Comparison of ENCODE assay signal across 1 cellular context in the genomic region with DNA sequence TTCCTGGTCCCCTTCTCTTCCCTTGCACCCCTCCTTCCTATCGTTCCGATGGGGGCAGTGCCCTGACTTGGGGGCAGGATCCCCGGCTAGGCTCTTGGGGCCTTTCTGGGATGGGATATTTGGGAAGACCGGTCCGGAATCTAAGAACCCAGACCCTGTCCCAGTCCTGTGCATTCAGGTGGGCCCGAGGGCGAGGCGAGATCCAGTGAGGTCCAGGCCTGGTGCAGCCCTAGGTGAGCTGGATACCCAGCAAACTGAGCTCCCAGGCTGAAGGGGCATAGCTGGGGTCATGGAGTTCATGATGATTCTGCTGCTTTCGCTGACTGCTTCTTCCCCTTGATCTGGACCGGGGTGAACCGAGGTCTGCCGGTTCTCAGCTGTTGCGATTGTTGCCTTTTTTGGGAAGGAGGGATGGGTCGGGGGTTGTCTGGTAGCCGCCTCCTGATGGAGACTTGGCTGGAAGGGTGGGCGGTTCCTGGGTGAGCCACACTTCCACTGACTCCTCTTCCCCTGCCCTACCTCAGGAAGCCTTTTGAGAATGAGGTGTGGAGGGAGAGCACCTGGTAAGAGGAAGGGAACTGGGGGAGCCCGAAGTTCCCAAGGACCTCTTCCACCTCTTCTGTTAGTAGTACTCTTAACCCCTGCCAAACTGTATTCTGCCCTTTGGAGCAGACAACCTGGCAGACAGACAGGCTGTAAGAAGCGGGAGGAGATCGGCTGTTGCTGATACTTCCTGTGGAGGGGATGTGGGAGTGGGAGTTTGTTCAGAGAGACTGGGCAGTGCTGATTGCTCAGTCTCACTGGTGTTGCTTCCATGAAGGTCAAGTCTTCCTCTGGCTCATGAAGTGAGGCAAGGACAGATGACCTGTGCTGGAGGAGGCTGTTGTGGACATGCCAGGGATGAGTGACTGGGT.
TF ChIP-seq lines count a peak whose summit lies in the region.

No MANE protein-coding gene starts in this region.

TF ChIP-seq in HepG2, 621 proteins besides CTCF, POLR2A, EP300 and RAD21 (continued from another document and continues in another):
- TF ChIP-seq, protein P1, sequence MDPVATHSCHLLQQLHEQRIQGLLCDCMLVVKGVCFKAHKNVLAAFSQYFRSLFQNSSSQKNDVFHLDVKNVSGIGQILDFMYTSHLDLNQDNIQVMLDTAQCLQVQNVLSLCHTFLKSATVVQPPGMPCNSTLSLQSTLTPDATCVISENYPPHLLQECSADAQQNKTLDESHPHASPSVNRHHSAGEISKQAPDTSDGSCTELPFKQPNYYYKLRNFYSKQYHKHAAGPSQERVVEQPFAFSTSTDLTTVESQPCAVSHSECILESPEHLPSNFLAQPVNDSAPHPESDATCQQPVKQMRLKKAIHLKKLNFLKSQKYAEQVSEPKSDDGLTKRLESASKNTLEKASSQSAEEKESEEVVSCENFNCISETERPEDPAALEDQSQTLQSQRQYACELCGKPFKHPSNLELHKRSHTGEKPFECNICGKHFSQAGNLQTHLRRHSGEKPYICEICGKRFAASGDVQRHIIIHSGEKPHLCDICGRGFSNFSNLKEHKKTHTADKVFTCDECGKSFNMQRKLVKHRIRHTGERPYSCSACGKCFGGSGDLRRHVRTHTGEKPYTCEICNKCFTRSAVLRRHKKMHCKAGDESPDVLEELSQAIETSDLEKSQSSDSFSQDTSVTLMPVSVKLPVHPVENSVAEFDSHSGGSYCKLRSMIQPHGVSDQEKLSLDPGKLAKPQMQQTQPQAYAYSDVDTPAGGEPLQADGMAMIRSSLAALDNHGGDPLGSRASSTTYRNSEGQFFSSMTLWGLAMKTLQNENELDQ (CRISPR knock-in tag; IDR thresholded peaks at IDR 0.05; ENCODE audit: borderline replicate concordance): no peak
- TF ChIP-seq KDM5A (IDR thresholded peaks at IDR 0.05; ENCODE audit: borderline replicate concordance, low read length) (peak; percentile 21), CEBPG (CRISPR knock-in tag; IDR thresholded peaks at IDR 0.05) (no peak; the same call in 1 of the 2 replicates), HNRNPLL (IDR thresholded peaks at IDR 0.05; ENCODE audit: low read depth, low read length, poor library complexity, severe bottlenecking) (no peak), NCOA1 (CRISPR knock-in tag; IDR thresholded peaks at IDR 0.05) (no peak), BRCA1 (CRISPR knock-in tag; IDR thresholded peaks at IDR 0.05) (no peak), DR1 (CRISPR knock-in tag; IDR thresholded peaks at IDR 0.05) (no peak), MXD4 (CRISPR knock-in tag; IDR thresholded peaks at IDR 0.05) (no peak), ZNF616 (CRISPR knock-in tag; IDR thresholded peaks at IDR 0.05; ENCODE audit: low read depth) (no peak), CCAR2 (optimal IDR thresholded peaks at IDR 0.05; ENCODE audit: low read depth, low read length) (no peak), ZFP90 (CRISPR knock-in tag; IDR thresholded peaks at IDR 0.05; ENCODE audit: borderline replicate concordance) (0 out of 2 replicates have a peak, but pooled peaks have one; percentile 33), FOXC1 (CRISPR knock-in tag; IDR thresholded peaks at IDR 0.05; ENCODE audit: borderline replicate concordance) (no peak), KLF11 (CRISPR knock-in tag; IDR thresholded peaks at IDR 0.05) (no peak), NCOA5 (CRISPR knock-in tag; IDR thresholded peaks at IDR 0.05) (no peak), ZNF432 (CRISPR knock-in tag; IDR thresholded peaks at IDR 0.05; ENCODE audit: borderline replicate concordance) (no peak), RXRB (CRISPR knock-in tag; IDR thresholded peaks at IDR 0.05; ENCODE audit: borderline replicate concordance) (no peak), ZNF724P (CRISPR knock-in tag; IDR thresholded peaks at IDR 0.05; ENCODE audit: borderline replicate concordance) (no peak), ZNF549 (CRISPR knock-in tag; IDR thresholded peaks at IDR 0.05) (no peak)
- TF ChIP-seq, protein P2, sequence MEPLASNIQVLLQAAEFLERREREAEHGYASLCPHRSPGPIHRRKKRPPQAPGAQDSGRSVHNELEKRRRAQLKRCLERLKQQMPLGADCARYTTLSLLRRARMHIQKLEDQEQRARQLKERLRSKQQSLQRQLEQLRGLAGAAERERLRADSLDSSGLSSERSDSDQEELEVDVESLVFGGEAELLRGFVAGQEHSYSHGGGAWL (CRISPR knock-in tag; IDR thresholded peaks at IDR 0.05): no peak
- TF ChIP-seq, protein P3, sequence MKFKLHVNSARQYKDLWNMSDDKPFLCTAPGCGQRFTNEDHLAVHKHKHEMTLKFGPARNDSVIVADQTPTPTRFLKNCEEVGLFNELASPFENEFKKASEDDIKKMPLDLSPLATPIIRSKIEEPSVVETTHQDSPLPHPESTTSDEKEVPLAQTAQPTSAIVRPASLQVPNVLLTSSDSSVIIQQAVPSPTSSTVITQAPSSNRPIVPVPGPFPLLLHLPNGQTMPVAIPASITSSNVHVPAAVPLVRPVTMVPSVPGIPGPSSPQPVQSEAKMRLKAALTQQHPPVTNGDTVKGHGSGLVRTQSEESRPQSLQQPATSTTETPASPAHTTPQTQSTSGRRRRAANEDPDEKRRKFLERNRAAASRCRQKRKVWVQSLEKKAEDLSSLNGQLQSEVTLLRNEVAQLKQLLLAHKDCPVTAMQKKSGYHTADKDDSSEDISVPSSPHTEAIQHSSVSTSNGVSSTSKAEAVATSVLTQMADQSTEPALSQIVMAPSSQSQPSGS (CRISPR knock-in tag; IDR thresholded peaks at IDR 0.05): no peak
- TF ChIP-seq, protein P4, sequence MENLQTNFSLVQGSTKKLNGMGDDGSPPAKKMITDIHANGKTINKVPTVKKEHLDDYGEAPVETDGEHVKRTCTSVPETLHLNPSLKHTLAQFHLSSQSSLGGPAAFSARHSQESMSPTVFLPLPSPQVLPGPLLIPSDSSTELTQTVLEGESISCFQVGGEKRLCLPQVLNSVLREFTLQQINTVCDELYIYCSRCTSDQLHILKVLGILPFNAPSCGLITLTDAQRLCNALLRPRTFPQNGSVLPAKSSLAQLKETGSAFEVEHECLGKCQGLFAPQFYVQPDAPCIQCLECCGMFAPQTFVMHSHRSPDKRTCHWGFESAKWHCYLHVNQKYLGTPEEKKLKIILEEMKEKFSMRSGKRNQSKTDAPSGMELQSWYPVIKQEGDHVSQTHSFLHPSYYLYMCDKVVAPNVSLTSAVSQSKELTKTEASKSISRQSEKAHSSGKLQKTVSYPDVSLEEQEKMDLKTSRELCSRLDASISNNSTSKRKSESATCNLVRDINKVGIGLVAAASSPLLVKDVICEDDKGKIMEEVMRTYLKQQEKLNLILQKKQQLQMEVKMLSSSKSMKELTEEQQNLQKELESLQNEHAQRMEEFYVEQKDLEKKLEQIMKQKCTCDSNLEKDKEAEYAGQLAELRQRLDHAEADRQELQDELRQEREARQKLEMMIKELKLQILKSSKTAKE (CRISPR knock-in tag; IDR thresholded peaks at IDR 0.05; ENCODE audit: borderline replicate concordance): peak; percentile 39; the same call in 1 of the 2 replicates
- TF ChIP-seq, protein P5, sequence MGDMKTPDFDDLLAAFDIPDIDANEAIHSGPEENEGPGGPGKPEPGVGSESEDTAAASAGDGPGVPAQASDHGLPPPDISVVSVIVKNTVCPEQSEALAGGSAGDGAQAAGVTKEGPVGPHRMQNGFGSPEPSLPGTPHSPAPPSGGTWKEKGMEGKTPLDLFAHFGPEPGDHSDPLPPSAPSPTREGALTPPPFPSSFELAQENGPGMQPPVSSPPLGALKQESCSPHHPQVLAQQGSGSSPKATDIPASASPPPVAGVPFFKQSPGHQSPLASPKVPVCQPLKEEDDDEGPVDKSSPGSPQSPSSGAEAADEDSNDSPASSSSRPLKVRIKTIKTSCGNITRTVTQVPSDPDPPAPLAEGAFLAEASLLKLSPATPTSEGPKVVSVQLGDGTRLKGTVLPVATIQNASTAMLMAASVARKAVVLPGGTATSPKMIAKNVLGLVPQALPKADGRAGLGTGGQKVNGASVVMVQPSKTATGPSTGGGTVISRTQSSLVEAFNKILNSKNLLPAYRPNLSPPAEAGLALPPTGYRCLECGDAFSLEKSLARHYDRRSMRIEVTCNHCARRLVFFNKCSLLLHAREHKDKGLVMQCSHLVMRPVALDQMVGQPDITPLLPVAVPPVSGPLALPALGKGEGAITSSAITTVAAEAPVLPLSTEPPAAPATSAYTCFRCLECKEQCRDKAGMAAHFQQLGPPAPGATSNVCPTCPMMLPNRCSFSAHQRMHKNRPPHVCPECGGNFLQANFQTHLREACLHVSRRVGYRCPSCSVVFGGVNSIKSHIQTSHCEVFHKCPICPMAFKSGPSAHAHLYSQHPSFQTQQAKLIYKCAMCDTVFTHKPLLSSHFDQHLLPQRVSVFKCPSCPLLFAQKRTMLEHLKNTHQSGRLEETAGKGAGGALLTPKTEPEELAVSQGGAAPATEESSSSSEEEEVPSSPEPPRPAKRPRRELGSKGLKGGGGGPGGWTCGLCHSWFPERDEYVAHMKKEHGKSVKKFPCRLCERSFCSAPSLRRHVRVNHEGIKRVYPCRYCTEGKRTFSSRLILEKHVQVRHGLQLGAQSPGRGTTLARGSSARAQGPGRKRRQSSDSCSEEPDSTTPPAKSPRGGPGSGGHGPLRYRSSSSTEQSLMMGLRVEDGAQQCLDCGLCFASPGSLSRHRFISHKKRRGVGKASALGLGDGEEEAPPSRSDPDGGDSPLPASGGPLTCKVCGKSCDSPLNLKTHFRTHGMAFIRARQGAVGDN (CRISPR knock-in tag; IDR thresholded peaks at IDR 0.05): peak; percentile 28
- TF ChIP-seq, protein P6, sequence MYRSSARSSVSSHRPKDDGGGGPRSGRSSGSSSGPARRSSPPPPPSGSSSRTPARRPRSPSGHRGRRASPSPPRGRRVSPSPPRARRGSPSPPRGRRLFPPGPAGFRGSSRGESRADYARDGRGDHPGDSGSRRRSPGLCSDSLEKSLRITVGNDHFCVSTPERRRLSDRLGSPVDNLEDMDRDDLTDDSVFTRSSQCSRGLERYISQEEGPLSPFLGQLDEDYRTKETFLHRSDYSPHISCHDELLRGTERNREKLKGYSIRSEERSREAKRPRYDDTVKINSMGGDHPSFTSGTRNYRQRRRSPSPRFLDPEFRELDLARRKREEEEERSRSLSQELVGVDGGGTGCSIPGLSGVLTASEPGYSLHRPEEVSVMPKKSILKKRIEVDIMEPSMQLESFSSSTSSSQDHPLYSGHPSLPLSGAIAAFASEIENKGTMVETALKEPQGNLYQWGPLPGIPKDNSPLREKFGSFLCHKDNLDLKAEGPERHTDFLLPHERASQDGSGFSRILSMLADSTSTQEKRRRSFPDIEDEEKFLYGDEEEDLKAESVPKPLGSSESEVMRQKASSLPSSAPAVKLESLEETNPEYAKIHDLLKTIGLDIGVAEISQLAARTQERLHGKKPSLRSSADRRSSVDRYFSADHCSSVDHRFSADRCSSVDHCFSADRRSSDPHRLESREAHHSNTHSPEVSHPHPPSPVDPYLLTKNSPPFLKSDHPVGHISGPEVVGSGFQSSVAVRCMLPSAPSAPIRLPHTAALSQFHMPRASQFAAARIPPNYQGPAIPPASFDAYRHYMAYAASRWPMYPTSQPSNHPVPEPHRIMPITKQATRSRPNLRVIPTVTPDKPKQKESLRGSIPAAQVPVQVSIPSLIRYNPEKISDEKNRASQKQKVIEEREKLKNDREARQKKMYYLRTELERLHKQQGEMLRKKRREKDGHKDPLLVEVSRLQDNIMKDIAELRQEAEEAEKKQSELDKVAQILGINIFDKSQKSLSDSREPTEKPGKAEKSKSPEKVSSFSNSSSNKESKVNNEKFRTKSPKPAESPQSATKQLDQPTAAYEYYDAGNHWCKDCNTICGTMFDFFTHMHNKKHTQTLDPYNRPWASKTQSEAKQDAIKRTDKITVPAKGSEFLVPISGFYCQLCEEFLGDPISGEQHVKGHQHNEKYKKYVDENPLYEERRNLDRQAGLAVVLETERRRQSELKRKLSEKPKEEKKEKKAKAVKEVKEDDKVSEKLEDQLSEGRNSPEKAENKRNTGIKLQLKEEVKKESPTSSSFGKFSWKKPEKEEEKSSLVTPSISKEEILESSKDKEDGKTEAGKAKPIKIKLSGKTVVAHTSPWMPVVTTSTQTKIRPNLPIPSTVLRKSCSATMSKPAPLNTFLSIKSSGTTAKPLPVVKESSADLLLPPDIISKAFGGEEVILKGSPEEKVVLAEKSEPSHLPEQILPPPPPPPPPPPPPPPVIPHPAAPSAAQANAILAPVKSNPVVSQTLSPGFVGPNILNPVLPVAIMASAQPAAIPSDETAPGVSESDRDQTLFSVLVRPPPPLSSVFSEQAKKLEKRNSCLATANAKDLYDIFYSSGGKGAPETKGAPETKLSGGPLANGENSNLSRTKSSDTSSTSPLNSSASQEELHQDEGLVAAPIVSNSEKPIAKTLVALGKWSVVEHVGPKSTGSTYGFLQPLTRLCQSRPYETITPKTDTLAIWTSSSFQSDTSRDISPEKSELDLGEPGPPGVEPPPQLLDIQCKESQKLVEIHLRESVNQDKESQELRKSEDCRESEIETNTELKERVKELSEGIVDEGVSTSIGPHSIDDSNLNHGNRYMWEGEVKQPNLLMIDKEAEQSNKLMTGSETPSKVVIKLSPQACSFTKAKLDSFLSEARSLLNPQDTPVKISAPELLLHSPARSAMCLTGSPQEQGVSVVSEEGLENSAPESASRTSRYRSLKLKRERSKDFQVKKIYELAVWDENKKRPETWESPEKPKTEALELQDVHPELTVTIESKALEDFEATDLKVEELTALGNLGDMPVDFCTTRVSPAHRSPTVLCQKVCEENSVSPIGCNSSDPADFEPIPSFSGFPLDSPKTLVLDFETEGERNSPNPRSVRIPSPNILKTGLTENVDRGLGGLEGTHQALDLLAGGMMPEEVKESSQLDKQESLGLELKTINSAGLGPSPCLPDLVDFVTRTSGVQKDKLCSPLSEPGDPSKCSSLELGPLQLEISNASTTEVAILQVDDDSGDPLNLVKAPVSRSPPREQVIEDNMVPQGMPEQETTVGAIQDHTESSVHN (CRISPR knock-in tag; IDR thresholded peaks at IDR 0.05): no peak
- TF ChIP-seq, protein P7, sequence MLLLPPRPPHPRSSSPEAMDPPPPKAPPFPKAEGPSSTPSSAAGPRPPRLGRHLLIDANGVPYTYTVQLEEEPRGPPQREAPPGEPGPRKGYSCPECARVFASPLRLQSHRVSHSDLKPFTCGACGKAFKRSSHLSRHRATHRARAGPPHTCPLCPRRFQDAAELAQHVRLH (CRISPR knock-in tag; IDR thresholded peaks at IDR 0.05; ENCODE audit: borderline replicate concordance, low read depth): 0 out of 2 replicates have a peak, but pooled peaks have one; percentile 12
- TF ChIP-seq, protein P8, sequence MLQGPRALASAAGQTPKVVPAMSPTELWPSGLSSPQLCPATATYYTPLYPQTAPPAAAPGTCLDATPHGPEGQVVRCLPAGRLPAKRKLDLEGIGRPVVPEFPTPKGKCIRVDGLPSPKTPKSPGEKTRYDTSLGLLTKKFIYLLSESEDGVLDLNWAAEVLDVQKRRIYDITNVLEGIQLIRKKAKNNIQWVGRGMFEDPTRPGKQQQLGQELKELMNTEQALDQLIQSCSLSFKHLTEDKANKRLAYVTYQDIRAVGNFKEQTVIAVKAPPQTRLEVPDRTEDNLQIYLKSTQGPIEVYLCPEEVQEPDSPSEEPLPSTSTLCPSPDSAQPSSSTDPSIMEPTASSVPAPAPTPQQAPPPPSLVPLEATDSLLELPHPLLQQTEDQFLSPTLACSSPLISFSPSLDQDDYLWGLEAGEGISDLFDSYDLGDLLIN (CRISPR knock-in tag; IDR thresholded peaks at IDR 0.05; ENCODE audit: borderline replicate concordance): no peak
- TF ChIP-seq, protein P9, sequence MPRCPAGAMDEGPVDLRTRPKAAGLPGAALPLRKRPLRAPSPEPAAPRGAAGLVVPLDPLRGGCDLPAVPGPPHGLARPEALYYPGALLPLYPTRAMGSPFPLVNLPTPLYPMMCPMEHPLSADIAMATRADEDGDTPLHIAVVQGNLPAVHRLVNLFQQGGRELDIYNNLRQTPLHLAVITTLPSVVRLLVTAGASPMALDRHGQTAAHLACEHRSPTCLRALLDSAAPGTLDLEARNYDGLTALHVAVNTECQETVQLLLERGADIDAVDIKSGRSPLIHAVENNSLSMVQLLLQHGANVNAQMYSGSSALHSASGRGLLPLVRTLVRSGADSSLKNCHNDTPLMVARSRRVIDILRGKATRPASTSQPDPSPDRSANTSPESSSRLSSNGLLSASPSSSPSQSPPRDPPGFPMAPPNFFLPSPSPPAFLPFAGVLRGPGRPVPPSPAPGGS (CRISPR knock-in tag; IDR thresholded peaks at IDR 0.05): no peak
- TF ChIP-seq, protein P10, sequence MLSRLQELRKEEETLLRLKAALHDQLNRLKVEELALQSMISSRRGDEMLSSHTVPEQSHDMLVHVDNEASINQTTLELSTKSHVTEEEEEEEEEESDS (CRISPR knock-in tag; IDR thresholded peaks at IDR 0.05; ENCODE audit: borderline replicate concordance): no peak
